ENCODE assay signal across 10 cellular contexts in the genomic region with DNA sequence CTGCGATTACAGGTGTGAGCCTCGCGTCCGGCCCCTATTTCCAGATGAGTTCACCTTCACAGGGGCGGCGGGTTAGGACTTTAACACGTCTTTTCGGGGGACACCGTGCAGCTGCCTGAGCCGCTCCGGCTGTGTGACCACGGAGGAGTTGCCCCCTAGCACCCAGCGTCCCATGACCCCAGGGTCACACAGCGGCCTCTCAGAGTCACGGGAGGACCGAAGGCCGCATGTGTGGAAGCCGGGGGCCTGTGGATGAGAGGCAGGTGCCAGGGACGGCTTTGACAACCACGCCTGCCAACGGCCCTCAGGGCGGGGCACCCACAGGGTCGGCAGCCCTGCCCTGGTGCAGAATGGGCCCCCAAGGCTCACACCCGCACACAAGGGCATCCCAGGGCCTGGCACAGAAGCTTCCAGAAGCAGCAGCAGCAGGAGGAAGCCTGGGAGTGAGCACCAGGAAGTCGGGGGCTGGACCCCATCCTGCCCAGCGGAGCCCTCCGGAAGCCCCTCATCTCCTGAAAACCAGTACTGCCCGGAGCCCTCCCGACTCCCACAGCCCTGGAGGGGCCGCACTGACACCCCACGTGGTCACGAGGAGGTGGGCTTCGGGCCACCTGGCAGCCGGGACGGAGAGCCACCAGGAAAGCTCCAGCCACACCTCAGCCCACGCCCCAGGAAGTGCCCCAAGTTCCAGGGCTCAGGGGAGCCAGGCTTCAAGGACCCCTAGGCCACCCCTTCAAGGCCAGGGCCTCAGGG. TPM values are rescaled to one million over a fixed set of nuclear protein-coding genes. Genes with fewer than 3 reads are reported as not detected.
DNase-seq lines count a peak whose midpoint lies in the region; ATAC-seq and TF ChIP-seq lines count a peak whose summit lies in the region.
"Had no signal": no experiment of that assay in that cellular context is flagged by ENCODE, and none has a peak within 500 bp of the region (broad histone marks: within the 10 kb centered on the region; RNA-seq: fewer than 3 reads in every experiment).

No MANE protein-coding gene starts in this region.

- H3K27me3 ChIP-seq in aorta (ENCODE audit: control insufficient read depth in 1 of 2, insufficient read depth in 2 of 2, low read length in 1 of 2): no peaks in the 10 kb centered on the region

- peak overlapping the region; percentile 97 for H3K27ac Mint-ChIP-seq in stimulated activated naive CD8-positive, alpha-beta T cell treated with anti-CD3 and anti-CD28 coated beads, Interleukin-15, Interleukin-2, amounts not matched to agents 100 ng/mL and 50 ng/mL, for 24 hours
- H3K27ac Mint-ChIP-seq in central memory CD8-positive, alpha-beta T cell (ENCODE audit: low read depth): peak overlapping the region; percentile 97
- H3K27ac Mint-ChIP-seq in naive thymus-derived CD8-positive, alpha-beta T cell: peak overlapping the region; percentile 68 to 97 (median 82)
- H3K27ac Mint-ChIP-seq in type B pancreatic cell: no peak overlapping the region

- intact Hi-C loops in aorta (cut with DNase I): no loop called here

- H3K27ac ChIP-seq in aorta (ENCODE audit: low read depth in 1 of 2, low read length in 2 of 2): no peak overlapping the region

- no peak for TF ChIP-seq CTCF in type B pancreatic cell (conservative IDR thresholded peaks at IDR 0.05)

- H3K9me3 ChIP-seq in aorta (ENCODE audit: control insufficient read depth, low read length): no peaks in the 10 kb centered on the region
- H3K9me3 ChIP-seq: Caco-2 had no signal

- WGBS in aorta, 2 donors: 86 to 89% methylated on average over 33 to 36 of the region's 36 CpGs

- no peaks in the 10 kb centered on the region for H3K27me3 Mint-ChIP-seq in stimulated activated naive CD8-positive, alpha-beta T cell treated with anti-CD3 and anti-CD28 coated beads, Interleukin-15, Interleukin-2, amounts not matched to agents 100 ng/mL and 50 ng/mL, for 24 hours
- H3K27me3 Mint-ChIP-seq in central memory CD8-positive, alpha-beta T cell: no peaks in the 10 kb centered on the region
- H3K27me3 Mint-ChIP-seq in naive thymus-derived CD8-positive, alpha-beta T cell: no peaks in the 10 kb centered on the region
- H3K27me3 Mint-ChIP-seq in type B pancreatic cell: no peaks in the 10 kb centered on the region

- ATAC-seq in stimulated activated naive CD8-positive, alpha-beta T cell treated with anti-CD3 and anti-CD28 coated beads, Interleukin-15, Interleukin-2, amounts not matched to agents 100 U/mL and 50 U/mL, for 24 hours: no peak
- ATAC-seq in central memory CD8-positive, alpha-beta T cell (replicated peaks; ENCODE audit: extremely low read depth, poor library complexity, severe bottlenecking): no peak
- ATAC-seq in naive thymus-derived CD8-positive, alpha-beta T cell: no peak
- ATAC-seq in aorta (ENCODE audit: low FRiP score): no peak

- H3K36me3 ChIP-seq in aorta (ENCODE audit: control insufficient read depth in 1 of 2, insufficient read depth in 2 of 2, low read length in 1 of 2): no peaks in the 10 kb centered on the region

- peaks cover 4% of the 10 kb centered on the region for H3K36me3 Mint-ChIP-seq in stimulated activated naive CD8-positive, alpha-beta T cell treated with anti-CD3 and anti-CD28 coated beads, Interleukin-15, Interleukin-2, amounts not matched to agents 100 ng/mL and 50 ng/mL, for 24 hours (ENCODE audit: low read depth)
- peaks cover 24% of the 10 kb centered on the region for H3K36me3 Mint-ChIP-seq in central memory CD8-positive, alpha-beta T cell (ENCODE audit: insufficient read depth)
- H3K36me3 Mint-ChIP-seq in naive thymus-derived CD8-positive, alpha-beta T cell: no peaks in the 10 kb centered on the region
- H3K36me3 Mint-ChIP-seq in type B pancreatic cell: no peaks in the 10 kb centered on the region

- no peak overlapping the region for H3K4me3 ChIP-seq in aorta (ENCODE audit: low read length in 2 of 2)

- peak overlapping the region; percentile 20 for H3K4me3 Mint-ChIP-seq in stimulated activated naive CD8-positive, alpha-beta T cell treated with anti-CD3 and anti-CD28 coated beads, Interleukin-15, Interleukin-2, amounts not matched to agents 100 ng/mL and 50 ng/mL, for 24 hours
- H3K4me3 Mint-ChIP-seq in central memory CD8-positive, alpha-beta T cell: peak overlapping the region; percentile 83
- peak overlapping the region in 9 of 10 donors; percentile 36 to 93 (median 84) for H3K4me3 Mint-ChIP-seq in naive thymus-derived CD8-positive, alpha-beta T cell
- no peak overlapping the region for H3K4me3 Mint-ChIP-seq in type B pancreatic cell

- no peaks in the 10 kb centered on the region for H3K9me3 Mint-ChIP-seq in stimulated activated naive CD8-positive, alpha-beta T cell treated with anti-CD3 and anti-CD28 coated beads, Interleukin-15, Interleukin-2, amounts not matched to agents 100 ng/mL and 50 ng/mL, for 24 hours
- H3K9me3 Mint-ChIP-seq in central memory CD8-positive, alpha-beta T cell: no peaks in the 10 kb centered on the region
- H3K9me3 Mint-ChIP-seq in naive thymus-derived CD8-positive, alpha-beta T cell: no peaks in the 10 kb centered on the region
- H3K9me3 Mint-ChIP-seq in type B pancreatic cell: no peaks in the 10 kb centered on the region

- POLR2A ChIA-PET in naive thymus-derived CD8-positive, alpha-beta T cell (lab: Charles Lee): interaction anchor here (1.3 to 2.4 kb wide), 4 partner anchors 11 to 53 kb away, joined by 4 to 41 read pairs (median 8); partner anchors contain the start of gene COX19

- H3K4me1 Mint-ChIP-seq in stimulated activated naive CD8-positive, alpha-beta T cell treated with anti-CD3 and anti-CD28 coated beads, Interleukin-15, Interleukin-2, amounts not matched to agents 100 ng/mL and 50 ng/mL, for 24 hours (ENCODE audit: low read depth): peaks cover 56% of the 10 kb centered on the region
- H3K4me1 Mint-ChIP-seq in central memory CD8-positive, alpha-beta T cell: peaks cover 41% of the 10 kb centered on the region
- peaks cover 12 to 49% (median 35%) of the 10 kb centered on the region in 4 donors for H3K4me1 Mint-ChIP-seq in naive thymus-derived CD8-positive, alpha-beta T cell
- no peaks in the 10 kb centered on the region for H3K4me1 Mint-ChIP-seq in type B pancreatic cell (ENCODE audit: unreplicated experiment)

- DNase-seq in stimulated activated naive CD8-positive, alpha-beta T cell treated with anti-CD3 and anti-CD28 coated beads, Interleukin-15, Interleukin-2, amounts not matched to agents 100 U/mL and 50 U/mL, for 24 hours: no peak
- DNase-seq in central memory CD8-positive, alpha-beta T cell (ENCODE audit: low spot score in 2 of 2): peak in 1 of 2 donors; percentile 9
- DNase-seq in naive thymus-derived CD8-positive, alpha-beta T cell: peak in 3 of 10 donors; percentile 17 to 59 (median 17)
- DNase-seq in aorta (peak; percentile 45 to 70), cerebellar nuclear complex (lab: John Stamatoyannopoulos, UW) (no peak), DMS53 treated with DMSO at 0.1 percent for 48 hours (lab: John Stamatoyannopoulos, UW; ENCODE audit: unreplicated experiment) (no peak), type B pancreatic cell (ENCODE audit: extremely low spot score, unreplicated experiment) (no peak)
- DNase-seq: NCI-H2107 had no signal

- H3K4me1 ChIP-seq in aorta (ENCODE audit: control insufficient read depth in 1 of 2, insufficient read depth in 2 of 2, low read length in 2 of 2): no peaks in the 10 kb centered on the region

RNA-seq across cellular contexts. Expression of gene ADAP1, which starts 32.7 kb away (rescaled TPM):
- 10 to 100 TPM; 12.4 to 14.5 TPM for total RNA-seq in naive thymus-derived CD8-positive, alpha-beta T cell
- polyA plus RNA-seq in naive thymus-derived CD8-positive, alpha-beta T cell: 10 to 100 TPM in 1 of 3 donors, 1 to 10 TPM in 2; 7.6 to 18.4 (median 8.2) TPM
- 10 to 100 TPM; 10.8 to 11.9 TPM for total RNA-seq in aorta
- polyA plus RNA-seq in aorta: 10 to 100 TPM in 1 of 2 donors, 1 to 10 TPM in 1; 4.3 to 16.9 TPM
- total RNA-seq in type B pancreatic cell (ENCODE audit: low replicate concordance): 15.7 and 18.1 TPM in 2 replicates

RNA-seq across cellular contexts. Expression of gene GET4, which starts 45.4 kb away (rescaled TPM):
- 10 to 100 TPM; 61.4 to 64.1 TPM for total RNA-seq in naive thymus-derived CD8-positive, alpha-beta T cell
- polyA plus RNA-seq in naive thymus-derived CD8-positive, alpha-beta T cell: 10 to 100 TPM; 23.0 to 34.6 (median 23.6) TPM
- total RNA-seq in aorta (10 to 100 TPM; 19.9 to 22.7 TPM), type B pancreatic cell (ENCODE audit: low replicate concordance) (46.3 and 50.0 TPM in 2 replicates)
- polyA plus RNA-seq in aorta: 10 to 100 TPM; 16.5 to 58.3 TPM

RNA-seq across cellular contexts. Expression of gene COX19, which starts 53.6 kb away (rescaled TPM):
- total RNA-seq in naive thymus-derived CD8-positive, alpha-beta T cell: 10 to 100 TPM; 46.9 to 49.0 TPM
- 10 to 100 TPM; 19.3 to 21.5 (median 20.2) TPM for polyA plus RNA-seq in naive thymus-derived CD8-positive, alpha-beta T cell
- total RNA-seq in aorta (10 to 100 TPM; 10.8 to 17.0 TPM), type B pancreatic cell (ENCODE audit: low replicate concordance) (14.8 and 15.4 TPM in 2 replicates)
- 1 to 10 TPM; 3.1 to 6.7 TPM for polyA plus RNA-seq in aorta

Comparison
In these comparisons a context has a peak if more than half of its experiments do, and no peak if none do; other contexts are left out.
1. DNase-seq: peak in aorta (2 of 2); none in stimulated activated naive CD8-positive, alpha-beta T cell treated with anti-CD3 and anti-CD28 coated beads, Interleukin-15, Interleukin-2, amounts not matched to agents 100 U/mL and 50 U/mL, for 24 hours (single experiment), cerebellar nuclear complex (0 of 2), DMS53 treated with DMSO at 0.1 percent for 48 hours (single experiment) and type B pancreatic cell (single experiment).